Comparison of ENCODE assay signal across 16 cellular contexts in the genomic region with DNA sequence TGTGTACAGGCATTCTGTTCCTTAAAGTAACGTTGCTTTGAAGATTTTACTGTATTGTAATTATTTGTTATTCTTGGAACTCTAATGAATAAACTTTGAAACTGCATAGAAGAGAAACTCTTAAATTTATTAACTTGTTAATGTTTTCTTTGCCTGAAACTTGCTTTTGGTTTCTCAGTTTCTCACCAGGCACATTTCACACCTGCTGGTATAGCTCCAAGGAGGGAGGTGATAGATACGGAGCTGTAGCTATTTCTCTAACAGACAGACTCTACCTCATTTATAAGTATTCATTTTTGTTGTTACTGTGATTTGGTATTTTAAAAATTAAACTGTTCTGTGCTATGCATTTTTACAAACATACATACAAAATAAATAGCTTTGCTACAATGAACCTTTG. TPM values are rescaled to one million over a fixed set of nuclear protein-coding genes. Genes with fewer than 3 reads are reported as not detected.
DNase-seq lines count a peak whose midpoint lies in the region; ATAC-seq and TF ChIP-seq lines count a peak whose summit lies in the region.
"Had no signal": no experiment of that assay in that cellular context is flagged by ENCODE, and none has a peak within 500 bp of the region (broad histone marks: within the 10 kb centered on the region; RNA-seq: fewer than 3 reads in every experiment).

No MANE protein-coding gene starts in this region.

- ATAC-seq in GM19397 (IDR thresholded peaks at IDR 0.05; ENCODE audit: unreplicated experiment) (peak; percentile 44), HG02852 (IDR thresholded peaks at IDR 0.05; ENCODE audit: unreplicated experiment) (peak; percentile 38), HG03520 (IDR thresholded peaks at IDR 0.05; ENCODE audit: unreplicated experiment) (peak; percentile 55), Right ventricle myocardium inferior (no peak), GM21528 (IDR thresholded peaks at IDR 0.05; ENCODE audit: low FRiP score, unreplicated experiment) (no peak)

- no peaks in the 10 kb centered on the region for H3K9me2 ChIP-seq in DOHH2 (replicated peaks; ENCODE audit: control insufficient read depth, low read length)

- H3K4me1 ChIP-seq in DOHH2 (ENCODE audit: control insufficient read depth, low read length), result peaks cover 89% of the 10 kb centered on the region
- H3K4me1 ChIP-seq in left ventricle myocardium inferior, result peaks cover 23% of the 10 kb centered on the region

- intact Hi-C loops in Right ventricle myocardium inferior (cut with DNase I), result loop anchor here (5.0 kb wide), 1 partner anchor 140 kb away; no protein-coding TSS in a partner anchor
- intact Hi-C loops in left ventricle myocardium inferior (cut with micrococcal nuclease), result no loop called here

- H3K9me3 ChIP-seq in DOHH2 (ENCODE audit: control insufficient read depth, insufficient read depth, low read length), result no peaks in the 10 kb centered on the region
- H3K9me3 ChIP-seq in left ventricle myocardium inferior (replicated peaks), result no peaks in the 10 kb centered on the region
- H3K9me3 ChIP-seq: Peyer's patch, suprapubic skin had no signal

- H4K20me1 ChIP-seq in DOHH2 (ENCODE audit: control insufficient read depth, insufficient read depth, low read depth, low read length), result no peaks in the 10 kb centered on the region

- H3K36me3 ChIP-seq in DOHH2 (ENCODE audit: control insufficient read depth, low read length) (peaks cover 92% of the 10 kb centered on the region), left ventricle myocardium inferior (peaks cover 35% of the 10 kb centered on the region)

- peaks cover 68% of the 10 kb centered on the region for H3F3A ChIP-seq in DOHH2 (ENCODE audit: control insufficient read depth, insufficient read depth)

- peaks cover 76% of the 10 kb centered on the region for H3K79me2 ChIP-seq in DOHH2 (ENCODE audit: control insufficient read depth, low read length)

- no peaks in the 10 kb centered on the region for H3K27me3 ChIP-seq in DOHH2 (ENCODE audit: control insufficient read depth, low read length)
- no peaks in the 10 kb centered on the region for H3K27me3 ChIP-seq in left ventricle myocardium inferior (ENCODE audit: low read depth)
- H3K27me3 ChIP-seq: Peyer's patch, suprapubic skin had no signal

- peak overlapping the region; percentile 65 for H3K4me3 ChIP-seq in DOHH2 (ENCODE audit: low read length)
- H3K4me3 ChIP-seq in left ventricle myocardium inferior, result no peak overlapping the region
- H3K4me3 ChIP-seq: Peyer's patch, suprapubic skin had no signal

- H3K27ac ChIP-seq in DOHH2 (ENCODE audit: low read depth, low read length) (peak overlapping the region; percentile 99), left ventricle myocardium inferior (replicated peaks) (no peak overlapping the region)
- H3K27ac ChIP-seq: Peyer's patch, suprapubic skin had no signal

- no peak for DNase-seq in COLO829 (ENCODE audit: low spot score)
- no peak for DNase-seq in Right ventricle myocardium inferior (ENCODE audit: missing footprints)
- no peak for DNase-seq in left ventricle myocardium inferior
- DNase-seq: activated T-cell treated with anti-CD3 and anti-CD28 coated beads, Interleukin-2, amount 50 U/mL, for 48 hours; GF-D8; H9; NCI-H1694 treated with DMSO at 0.1 percent for 48 hours; NCI-H524; Peyer's patch; posterior cingulate gyrus had no signal

- TF ChIP-seq CTCF in DOHH2 (IDR thresholded peaks at IDR 0.05; ENCODE audit: low read depth, low read length, poor library complexity, severe bottlenecking), result no peak
- TF ChIP-seq CTCF in left ventricle myocardium inferior (IDR thresholded peaks at IDR 0.05; ENCODE audit: borderline replicate concordance), result no peak

- peak overlapping the region; percentile 74 for H3K4me2 ChIP-seq in DOHH2 (ENCODE audit: low read length)

RNA-seq across cellular contexts. Expression of gene R3HCC1L, which starts 32.7 kb away (rescaled TPM):
- 5.9 TPM for total RNA-seq in Right ventricle myocardium inferior
- total RNA-seq in left ventricle myocardium inferior, result 5.9 TPM

Comparison
In these comparisons a context has a peak if more than half of its experiments do, and no peak if none do; other contexts are left out.
1. ATAC-seq: peak in GM19397 (single experiment), HG02852 (single experiment) and HG03520 (single experiment); none in Right ventricle myocardium inferior (single experiment) and GM21528 (single experiment).